1 cellular context compared by ENCODE assay signal in the genomic region with DNA sequence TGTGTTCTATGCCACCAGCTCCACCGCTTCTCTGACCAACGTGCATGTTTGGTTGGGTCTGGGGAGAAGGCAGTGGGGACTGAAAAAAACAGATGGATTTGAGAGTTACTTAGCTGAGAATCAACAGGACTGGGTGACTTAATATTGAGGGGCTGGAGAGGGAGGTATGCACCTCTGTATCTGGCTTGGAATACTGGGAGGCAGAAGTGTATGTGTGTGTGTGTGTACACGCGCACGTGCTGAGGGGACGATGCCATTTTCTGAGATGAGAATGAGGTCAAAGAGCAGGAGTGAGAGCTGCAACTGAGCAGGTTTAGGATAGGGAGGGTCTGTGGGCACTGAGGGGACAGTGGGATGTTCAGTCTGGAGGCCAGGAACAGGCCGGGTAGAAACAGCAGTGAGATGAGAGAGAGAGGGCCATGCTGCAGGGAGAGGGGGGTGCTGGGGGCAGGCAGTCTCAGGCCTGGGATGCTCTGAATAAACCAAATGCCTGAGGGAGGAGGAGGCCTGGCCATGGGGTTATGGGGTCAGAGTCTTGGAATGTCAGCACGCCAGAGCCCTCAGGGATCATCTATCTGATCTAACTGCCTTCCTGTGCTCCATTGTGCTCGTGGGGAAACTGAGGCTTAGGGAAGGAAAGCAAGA.
TF ChIP-seq lines count a peak whose summit lies in the region.

No MANE protein-coding gene starts in this region.

TF ChIP-seq in HepG2, 621 proteins besides CTCF, POLR2A, EP300 and RAD21 (continued from another document):
- TF ChIP-seq, protein P1, sequence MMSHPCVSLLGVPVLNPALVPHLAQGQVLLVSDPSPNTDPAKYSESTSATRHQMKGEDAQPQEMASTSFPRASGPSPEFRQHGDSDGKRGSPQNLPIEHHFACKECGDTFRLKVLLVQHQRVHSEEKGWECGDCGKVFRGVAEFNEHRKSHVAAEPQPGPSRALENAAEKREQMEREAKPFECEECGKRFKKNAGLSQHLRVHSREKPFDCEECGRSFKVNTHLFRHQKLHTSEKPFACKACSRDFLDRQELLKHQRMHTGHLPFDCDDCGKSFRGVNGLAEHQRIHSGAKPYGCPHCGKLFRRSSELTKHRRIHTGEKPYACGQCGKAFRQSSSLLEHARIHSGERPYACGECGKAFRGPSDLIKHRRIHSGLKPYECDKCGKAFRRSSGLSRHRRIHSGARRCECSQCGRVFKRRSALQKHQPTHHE (CRISPR knock-in tag; IDR thresholded peaks at IDR 0.05; ENCODE audit: borderline replicate concordance), result no peak
- TF ChIP-seq ZNF83 (CRISPR knock-in tag; IDR thresholded peaks at IDR 0.05; ENCODE audit: borderline replicate concordance) (no peak), NR2F6 (IDR thresholded peaks at IDR 0.05) (peak; percentile 29; the same call in 1 of the 2 replicates), NR2F6 (CRISPR knock-in tag; IDR thresholded peaks at IDR 0.05) (0 out of 2 replicates have a peak, but pooled peaks have one; percentile 23), GATAD2A (CRISPR knock-in tag; IDR thresholded peaks at IDR 0.05) (peak; percentile 16; the same call in 1 of the 2 replicates), HNF4G (IDR thresholded peaks at IDR 0.05; ENCODE audit: borderline replicate concordance, low read depth, low read length) (no peak), HNF4G (CRISPR knock-in tag; IDR thresholded peaks at IDR 0.05; ENCODE audit: borderline replicate concordance, low read depth) (0 out of 2 replicates have a peak, but pooled peaks have one; percentile 20), ELF3 (CRISPR knock-in tag; IDR thresholded peaks at IDR 0.05) (no peak), ZNF143 (CRISPR knock-in tag; IDR thresholded peaks at IDR 0.05) (no peak), GFI1 (CRISPR knock-in tag; IDR thresholded peaks at IDR 0.05; ENCODE audit: borderline replicate concordance) (0 out of 2 replicates have a peak, but pooled peaks have one; percentile 18), JUNB (CRISPR knock-in tag; IDR thresholded peaks at IDR 0.05; ENCODE audit: borderline replicate concordance) (peak; percentile 19; the same call in 1 of the 2 replicates), LCORL (IDR thresholded peaks at IDR 0.05) (no peak), LCORL (CRISPR knock-in tag; IDR thresholded peaks at IDR 0.05) (no peak), HDAC6 (IDR thresholded peaks at IDR 0.05; ENCODE audit: low read depth, low read length) (no peak), ZNF101 (CRISPR knock-in tag; IDR thresholded peaks at IDR 0.05; ENCODE audit: borderline replicate concordance, low read depth) (no peak), ZSCAN21 (CRISPR knock-in tag; IDR thresholded peaks at IDR 0.05; ENCODE audit: borderline replicate concordance) (no peak), ZNF879 (CRISPR knock-in tag; IDR thresholded peaks at IDR 0.05) (peak; percentile 56; the same call in 1 of the 2 replicates), SATB2 (CRISPR knock-in tag; IDR thresholded peaks at IDR 0.05) (no peak), TSC22D2 (CRISPR knock-in tag; IDR thresholded peaks at IDR 0.05; ENCODE audit: borderline replicate concordance) (no peak), RFX1 (IDR thresholded peaks at IDR 0.05) (no peak), ZSCAN12 (CRISPR knock-in tag; IDR thresholded peaks at IDR 0.05) (no peak), JUN (CRISPR knock-in tag; IDR thresholded peaks at IDR 0.05) (no peak), KMT2A (CRISPR knock-in tag; IDR thresholded peaks at IDR 0.05) (no peak), ZFY (CRISPR knock-in tag; IDR thresholded peaks at IDR 0.05) (peak; percentile 24; the same call in 1 of the 2 replicates), ZNF616 (CRISPR knock-in tag; IDR thresholded peaks at IDR 0.05; ENCODE audit: low read depth) (no peak), RORA (CRISPR knock-in tag; IDR thresholded peaks at IDR 0.05) (no peak), HOXD1 (CRISPR knock-in tag; IDR thresholded peaks at IDR 0.05) (no peak)
- TF ChIP-seq, protein P2, sequence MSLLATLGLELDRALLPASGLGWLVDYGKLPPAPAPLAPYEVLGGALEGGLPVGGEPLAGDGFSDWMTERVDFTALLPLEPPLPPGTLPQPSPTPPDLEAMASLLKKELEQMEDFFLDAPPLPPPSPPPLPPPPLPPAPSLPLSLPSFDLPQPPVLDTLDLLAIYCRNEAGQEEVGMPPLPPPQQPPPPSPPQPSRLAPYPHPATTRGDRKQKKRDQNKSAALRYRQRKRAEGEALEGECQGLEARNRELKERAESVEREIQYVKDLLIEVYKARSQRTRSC (CRISPR knock-in tag; IDR thresholded peaks at IDR 0.05; ENCODE audit: low read depth), result no peak
- TF ChIP-seq, protein P3, sequence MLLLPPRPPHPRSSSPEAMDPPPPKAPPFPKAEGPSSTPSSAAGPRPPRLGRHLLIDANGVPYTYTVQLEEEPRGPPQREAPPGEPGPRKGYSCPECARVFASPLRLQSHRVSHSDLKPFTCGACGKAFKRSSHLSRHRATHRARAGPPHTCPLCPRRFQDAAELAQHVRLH (CRISPR knock-in tag; IDR thresholded peaks at IDR 0.05; ENCODE audit: borderline replicate concordance, low read depth), result no peak
- TF ChIP-seq, protein P4, sequence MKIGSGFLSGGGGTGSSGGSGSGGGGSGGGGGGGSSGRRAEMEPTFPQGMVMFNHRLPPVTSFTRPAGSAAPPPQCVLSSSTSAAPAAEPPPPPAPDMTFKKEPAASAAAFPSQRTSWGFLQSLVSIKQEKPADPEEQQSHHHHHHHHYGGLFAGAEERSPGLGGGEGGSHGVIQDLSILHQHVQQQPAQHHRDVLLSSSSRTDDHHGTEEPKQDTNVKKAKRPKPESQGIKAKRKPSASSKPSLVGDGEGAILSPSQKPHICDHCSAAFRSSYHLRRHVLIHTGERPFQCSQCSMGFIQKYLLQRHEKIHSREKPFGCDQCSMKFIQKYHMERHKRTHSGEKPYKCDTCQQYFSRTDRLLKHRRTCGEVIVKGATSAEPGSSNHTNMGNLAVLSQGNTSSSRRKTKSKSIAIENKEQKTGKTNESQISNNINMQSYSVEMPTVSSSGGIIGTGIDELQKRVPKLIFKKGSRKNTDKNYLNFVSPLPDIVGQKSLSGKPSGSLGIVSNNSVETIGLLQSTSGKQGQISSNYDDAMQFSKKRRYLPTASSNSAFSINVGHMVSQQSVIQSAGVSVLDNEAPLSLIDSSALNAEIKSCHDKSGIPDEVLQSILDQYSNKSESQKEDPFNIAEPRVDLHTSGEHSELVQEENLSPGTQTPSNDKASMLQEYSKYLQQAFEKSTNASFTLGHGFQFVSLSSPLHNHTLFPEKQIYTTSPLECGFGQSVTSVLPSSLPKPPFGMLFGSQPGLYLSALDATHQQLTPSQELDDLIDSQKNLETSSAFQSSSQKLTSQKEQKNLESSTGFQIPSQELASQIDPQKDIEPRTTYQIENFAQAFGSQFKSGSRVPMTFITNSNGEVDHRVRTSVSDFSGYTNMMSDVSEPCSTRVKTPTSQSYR (CRISPR knock-in tag; IDR thresholded peaks at IDR 0.05; ENCODE audit: borderline replicate concordance), result no peak
- TF ChIP-seq, protein P5, sequence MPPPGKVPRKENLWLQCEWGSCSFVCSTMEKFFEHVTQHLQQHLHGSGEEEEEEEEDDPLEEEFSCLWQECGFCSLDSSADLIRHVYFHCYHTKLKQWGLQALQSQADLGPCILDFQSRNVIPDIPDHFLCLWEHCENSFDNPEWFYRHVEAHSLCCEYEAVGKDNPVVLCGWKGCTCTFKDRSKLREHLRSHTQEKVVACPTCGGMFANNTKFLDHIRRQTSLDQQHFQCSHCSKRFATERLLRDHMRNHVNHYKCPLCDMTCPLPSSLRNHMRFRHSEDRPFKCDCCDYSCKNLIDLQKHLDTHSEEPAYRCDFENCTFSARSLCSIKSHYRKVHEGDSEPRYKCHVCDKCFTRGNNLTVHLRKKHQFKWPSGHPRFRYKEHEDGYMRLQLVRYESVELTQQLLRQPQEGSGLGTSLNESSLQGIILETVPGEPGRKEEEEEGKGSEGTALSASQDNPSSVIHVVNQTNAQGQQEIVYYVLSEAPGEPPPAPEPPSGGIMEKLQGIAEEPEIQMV (CRISPR knock-in tag; IDR thresholded peaks at IDR 0.05; ENCODE audit: low read depth), result peak; percentile 54; the same call in 1 of the 2 replicates
- TF ChIP-seq, protein P6, sequence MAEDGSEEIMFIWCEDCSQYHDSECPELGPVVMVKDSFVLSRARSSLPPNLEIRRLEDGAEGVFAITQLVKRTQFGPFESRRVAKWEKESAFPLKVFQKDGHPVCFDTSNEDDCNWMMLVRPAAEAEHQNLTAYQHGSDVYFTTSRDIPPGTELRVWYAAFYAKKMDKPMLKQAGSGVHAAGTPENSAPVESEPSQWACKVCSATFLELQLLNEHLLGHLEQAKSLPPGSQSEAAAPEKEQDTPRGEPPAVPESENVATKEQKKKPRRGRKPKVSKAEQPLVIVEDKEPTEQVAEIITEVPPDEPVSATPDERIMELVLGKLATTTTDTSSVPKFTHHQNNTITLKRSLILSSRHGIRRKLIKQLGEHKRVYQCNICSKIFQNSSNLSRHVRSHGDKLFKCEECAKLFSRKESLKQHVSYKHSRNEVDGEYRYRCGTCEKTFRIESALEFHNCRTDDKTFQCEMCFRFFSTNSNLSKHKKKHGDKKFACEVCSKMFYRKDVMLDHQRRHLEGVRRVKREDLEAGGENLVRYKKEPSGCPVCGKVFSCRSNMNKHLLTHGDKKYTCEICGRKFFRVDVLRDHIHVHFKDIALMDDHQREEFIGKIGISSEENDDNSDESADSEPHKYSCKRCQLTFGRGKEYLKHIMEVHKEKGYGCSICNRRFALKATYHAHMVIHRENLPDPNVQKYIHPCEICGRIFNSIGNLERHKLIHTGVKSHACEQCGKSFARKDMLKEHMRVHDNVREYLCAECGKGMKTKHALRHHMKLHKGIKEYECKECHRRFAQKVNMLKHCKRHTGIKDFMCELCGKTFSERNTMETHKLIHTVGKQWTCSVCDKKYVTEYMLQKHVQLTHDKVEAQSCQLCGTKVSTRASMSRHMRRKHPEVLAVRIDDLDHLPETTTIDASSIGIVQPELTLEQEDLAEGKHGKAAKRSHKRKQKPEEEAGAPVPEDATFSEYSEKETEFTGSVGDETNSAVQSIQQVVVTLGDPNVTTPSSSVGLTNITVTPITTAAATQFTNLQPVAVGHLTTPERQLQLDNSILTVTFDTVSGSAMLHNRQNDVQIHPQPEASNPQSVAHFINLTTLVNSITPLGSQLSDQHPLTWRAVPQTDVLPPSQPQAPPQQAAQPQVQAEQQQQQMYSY (CRISPR knock-in tag; IDR thresholded peaks at IDR 0.05), result no peak
